In the genomic region with DNA sequence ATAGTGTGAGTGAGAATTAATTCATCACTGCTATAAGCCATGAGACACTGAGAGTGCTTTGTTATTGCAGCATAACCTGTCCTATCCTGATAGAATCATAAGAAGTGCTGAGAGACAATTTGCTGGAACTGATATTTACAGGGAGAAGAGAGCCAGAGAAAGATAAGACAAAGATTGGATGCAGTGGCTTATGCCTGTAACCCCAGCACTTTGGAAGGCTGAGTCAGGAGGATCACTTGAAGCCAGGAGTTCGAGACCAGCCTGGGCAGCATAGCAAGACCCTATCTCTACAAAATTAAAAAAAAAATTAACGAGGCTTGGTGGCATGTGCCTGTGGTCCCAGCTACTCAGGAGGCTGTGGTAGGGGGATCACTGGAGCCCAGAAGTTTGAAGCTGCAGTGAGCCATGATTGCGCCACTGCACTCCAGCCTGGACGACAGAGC, we compare ENCODE assay signal across 9 cellular contexts.
DNase-seq lines count a peak whose midpoint lies in the region; ATAC-seq and TF ChIP-seq lines count a peak whose summit lies in the region.
"Had no signal": no experiment of that assay in that cellular context is flagged by ENCODE, and none has a peak within 500 bp of the region (broad histone marks: within the 10 kb centered on the region; RNA-seq: fewer than 3 reads in every experiment).

No MANE protein-coding gene starts in this region.

- H3K27me3 ChIP-seq in muscle layer of duodenum (ENCODE audit: low read depth, low read length): no peaks in the 10 kb centered on the region

- DNase-seq in GM10248 (ENCODE audit: extremely low spot score) (no peak), SIG-M5 treated with dmso at 0.1 percent for 504 hours (lab: John Stamatoyannopoulos, UW; ENCODE audit: unreplicated experiment) (no peak)
- DNase-seq in NK-92 treated with Interleukin-12 subunit alpha and Interleukin-12 subunit beta, amount 100 ng/mL, for 24 hours (lab: John Stamatoyannopoulos, UW): no peak
- DNase-seq: NCI-H510A treated with DMSO at 0.1 percent for 48 hours had no signal

- H3K36me3 ChIP-seq in HEK293 (ENCODE audit: control insufficient read depth in 2 of 2, insufficient read depth in 1 of 2, low read length in 2 of 2) (no peaks in the 10 kb centered on the region), muscle layer of duodenum (ENCODE audit: control insufficient read depth in 1 of 2, insufficient read depth in 2 of 2, low read length in 2 of 2) (no peaks in the 10 kb centered on the region)

- no peaks in the 10 kb centered on the region for H3K9me3 ChIP-seq in HEK293 (ENCODE audit: control insufficient read depth, insufficient read depth, low read depth, low read length)
- H3K9me3 ChIP-seq in muscle layer of duodenum (ENCODE audit: control insufficient read depth in 1 of 2, low read length in 2 of 2): no peaks in the 10 kb centered on the region

- H3K4me1 ChIP-seq in HEK293 (ENCODE audit: control insufficient read depth, insufficient read depth, low read length) (no peaks in the 10 kb centered on the region), muscle layer of duodenum (ENCODE audit: control insufficient read depth in 1 of 2, insufficient read depth in 2 of 2, low read length in 2 of 2) (peaks cover 0 to 29% of the 10 kb centered on the region in 2 donors)

- TF ChIP-seq CTCF in 22Rv1 (IDR thresholded peaks at IDR 0.05) (no peak), HEK293 (tag by site-specific recombination; IDR thresholded peaks at IDR 0.05) (no peak), GM10248 (IDR thresholded peaks at IDR 0.05; ENCODE audit: control extremely low read depth, extremely low read depth, low read depth, missing control alignments) (no peak)

- CTCF ChIA-PET in HEK293 (lab: Yijun Ruan, JAX): no interaction called here
- CTCF ChIA-PET in GM10248 (lab: Yijun Ruan, JAX): no interaction called here

- no peak for ATAC-seq in HG03175 (IDR thresholded peaks at IDR 0.05; ENCODE audit: unreplicated experiment)

- POLR2A ChIA-PET in HEK293 (lab: Yijun Ruan, JAX): no interaction called here
- POLR2A ChIA-PET in GM10248 (lab: Yijun Ruan, JAX): no interaction called here

- H3K4me3 ChIP-seq in HEK293 (ENCODE audit: low read depth, low read length) (no peak overlapping the region), muscle layer of duodenum (ENCODE audit: low read depth in 1 of 2, low read length in 2 of 2) (peak overlapping the region; percentile 22 to 30)

- H3K27ac ChIP-seq in 22Rv1: peak overlapping the region; percentile 58
- H3K27ac ChIP-seq in HEK293 (ENCODE audit: extremely low read depth, low read depth, low read length): no peak overlapping the region
- peak overlapping the region; percentile 99 for H3K27ac ChIP-seq in angular gyrus (ENCODE audit: low read depth, low read length)
- H3K27ac ChIP-seq in muscle layer of duodenum (ENCODE audit: low read length): peak overlapping the region; percentile 56

TF ChIP-seq in HEK293, 187 proteins besides CTCF, POLR2A, EP300 and RAD21:
- no peak for TF ChIP-seq ZIC2 (tag by site-specific recombination; IDR thresholded peaks at IDR 0.05)
- no peak for TF ChIP-seq ZNF623 (tag by site-specific recombination; IDR thresholded peaks at IDR 0.05)
- TF ChIP-seq ZNF121 (tag by site-specific recombination; IDR thresholded peaks at IDR 0.05): peak; percentile 76
- no peak for TF ChIP-seq TCF7L2 (IDR thresholded peaks at IDR 0.05; ENCODE audit: borderline replicate concordance, low read depth, low read length)
TF ChIP-seq in HEK293: peak in this region for 1.
